ENCODE assay signal across 19 cellular contexts in the genomic region with DNA sequence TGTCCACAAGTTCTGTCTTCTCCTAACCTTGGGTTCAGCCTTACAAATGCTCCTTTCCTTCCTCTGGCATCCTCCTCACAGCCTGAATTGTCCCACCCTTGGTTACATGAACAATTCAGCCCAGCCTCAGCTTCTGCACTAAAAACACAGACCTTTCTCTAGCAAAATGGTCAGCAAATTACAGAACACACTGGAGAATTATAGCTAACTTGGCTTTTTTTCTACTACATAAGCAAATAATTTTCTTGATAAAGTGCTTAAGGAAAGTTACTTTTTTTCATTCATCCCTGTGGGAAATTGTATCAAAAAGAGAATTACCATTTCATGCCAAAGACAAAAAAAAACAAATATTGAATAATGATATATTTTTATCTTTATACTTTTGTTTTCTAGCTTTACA.
"Had no signal": no experiment of that assay in that cellular context is flagged by ENCODE, and none has a peak within 500 bp of the region (broad histone marks: within the 10 kb centered on the region; RNA-seq: fewer than 3 reads in every experiment).

No MANE protein-coding gene starts in this region.

- H3K4me1 ChIP-seq: parathyroid adenoma, tibial artery had no signal

- ATAC-seq: left lobe of liver; naive thymus-derived CD8-positive, alpha-beta T cell; right cardiac atrium; WTC11 had no signal

- H3K27ac ChIP-seq: parathyroid adenoma, tibial artery had no signal

- H3K79me2 ChIP-seq: parathyroid adenoma had no signal

- H3K36me3 Mint-ChIP-seq: WTC11 had no signal

- H3K9me3 ChIP-seq: tibial artery had no signal

- DNase-seq: activated naive CD8-positive, alpha-beta T cell treated with anti-CD3 and anti-CD28 coated beads for 36 hours; activated T-cell treated with anti-CD3 and anti-CD28 coated beads, Interleukin-2, amount 50 U/mL, for 1 hour; amniotic stem cell; cerebellar nuclear complex; cortex of kidney; erythroblast; foreskin fibroblast; naive thymus-derived CD8-positive, alpha-beta T cell; right cardiac atrium; stimulated activated CD4-positive, alpha-beta T cell treated with anti-CD3 and anti-CD28 coated beads, Interleukin-12 subunit alpha, Interleukin-12 subunit beta, amount 100 ng/mL, for 4 hours; stimulated activated CD4-positive, alpha-beta T cell treated with anti-CD3 and anti-CD28 coated beads, Interleukin-4, amount 100 ng/mL, for 4 hours; substantia nigra; SW 1271; tibial artery had no signal

- H3K4me1 Mint-ChIP-seq: activated naive CD8-positive, alpha-beta T cell treated with anti-CD3 and anti-CD28 coated beads for 36 hours; WTC11 had no signal

- H2AFZ ChIP-seq: parathyroid adenoma had no signal

- H3K4me3 ChIP-seq: lung, tibial artery had no signal

- H3K27ac Mint-ChIP-seq: activated naive CD8-positive, alpha-beta T cell treated with anti-CD3 and anti-CD28 coated beads for 36 hours; naive thymus-derived CD8-positive, alpha-beta T cell; stimulated activated naive CD8-positive, alpha-beta T cell treated with anti-CD3 and anti-CD28 coated beads, Interleukin-15, Interleukin-2, amounts not matched to agents 100 ng/mL and 50 ng/mL, for 24 hours; WTC11 had no signal

- H3K27me3 ChIP-seq: tibial artery had no signal

- H3K27me3 Mint-ChIP-seq: activated naive CD8-positive, alpha-beta T cell treated with anti-CD3 and anti-CD28 coated beads for 36 hours; naive thymus-derived CD8-positive, alpha-beta T cell; stimulated activated naive CD8-positive, alpha-beta T cell treated with anti-CD3 and anti-CD28 coated beads, Interleukin-15, Interleukin-2, amounts not matched to agents 100 ng/mL and 50 ng/mL, for 24 hours had no signal

- H3K4me3 Mint-ChIP-seq: activated naive CD8-positive, alpha-beta T cell treated with anti-CD3 and anti-CD28 coated beads for 36 hours; naive thymus-derived CD8-positive, alpha-beta T cell; stimulated activated naive CD8-positive, alpha-beta T cell treated with anti-CD3 and anti-CD28 coated beads, Interleukin-15, Interleukin-2, amounts not matched to agents 100 ng/mL and 50 ng/mL, for 24 hours; WTC11 had no signal

- H3K36me3 ChIP-seq: tibial artery had no signal

- H3K9ac ChIP-seq: parathyroid adenoma had no signal
